ENCODE assay signal across 16 cellular contexts in the genomic region with DNA sequence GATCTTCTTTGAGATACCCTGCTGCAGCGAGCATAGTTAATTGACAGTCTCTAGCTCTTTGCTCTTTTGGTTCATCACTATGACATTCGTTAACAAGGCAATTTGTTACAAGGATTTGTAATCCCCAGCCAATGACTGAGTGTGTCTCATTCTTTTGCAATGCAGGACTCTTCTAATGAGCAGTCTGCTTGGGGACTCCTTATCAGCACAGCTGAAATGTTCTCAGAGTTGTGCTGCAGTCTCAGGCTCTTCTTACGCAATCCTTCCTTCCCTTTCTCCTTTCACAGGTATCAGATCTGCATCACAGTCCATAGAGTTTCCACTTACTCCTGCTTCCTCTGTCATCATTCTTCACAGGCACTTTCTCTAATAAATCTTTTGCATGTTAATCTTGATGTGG.
"Had no signal": no experiment of that assay in that cellular context is flagged by ENCODE, and none has a peak within 500 bp of the region (broad histone marks: within the 10 kb centered on the region; RNA-seq: fewer than 3 reads in every experiment).

No MANE protein-coding gene starts in this region.

- H3K4me3 ChIP-seq: esophagus squamous epithelium, heart left ventricle, left ventricle myocardium inferior, ovary, thoracic aorta had no signal

- FAIRE-seq: colon, keratinocyte had no signal

- H3K4me3 Mint-ChIP-seq: activated naive CD8-positive, alpha-beta T cell; nephron progenitor cell; stimulated activated naive CD8-positive, alpha-beta T cell treated with anti-CD3 and anti-CD28 coated beads, Interleukin-15, Interleukin-2, amounts not matched to agents 100 ng/mL and 50 ng/mL, for 24 hours had no signal

- H3K27me3 ChIP-seq: esophagus squamous epithelium, heart left ventricle, ovary had no signal

- H3K36me3 Mint-ChIP-seq: activated naive CD8-positive, alpha-beta T cell had no signal

- H3K4me1 ChIP-seq: esophagus squamous epithelium, heart left ventricle, left ventricle myocardium inferior had no signal

- H3K36me3 ChIP-seq: esophagus squamous epithelium, heart left ventricle, left ventricle myocardium inferior, ovary, thoracic aorta had no signal

- H3K9me3 ChIP-seq: thoracic aorta had no signal

- H3K27ac Mint-ChIP-seq: activated naive CD8-positive, alpha-beta T cell; nephron progenitor cell; stimulated activated naive CD8-positive, alpha-beta T cell treated with anti-CD3 and anti-CD28 coated beads, Interleukin-15, Interleukin-2, amounts not matched to agents 100 ng/mL and 50 ng/mL, for 24 hours had no signal

- ATAC-seq: heart left ventricle had no signal

- DNase-seq: activated CD4-positive, alpha-beta T cell treated with anti-CD3 and anti-CD28 coated beads, Interleukin-2, amount 50 U/mL, for 1 hour; activated effector memory CD4-positive, alpha-beta T cell treated with Interleukin-2 at 50 U/mL for 16 hours; activated T-cell treated with anti-CD3 and anti-CD28 coated beads, Interleukin-2, amount 50 U/mL, for 1 hour; esophagus squamous epithelium; foreskin melanocyte; heart left ventricle; left ventricle myocardium inferior; nephron progenitor cell; ovary; stimulated activated CD4-positive, alpha-beta T cell treated with anti-CD3 and anti-CD28 coated beads, Interleukin-4, amount 100 ng/mL, for 24 hours; T-helper 2 cell had no signal

- H3K27ac ChIP-seq: esophagus squamous epithelium, heart left ventricle, left ventricle myocardium inferior, ovary, thoracic aorta had no signal
